35 cellular contexts compared by ENCODE assay signal in the genomic region with DNA sequence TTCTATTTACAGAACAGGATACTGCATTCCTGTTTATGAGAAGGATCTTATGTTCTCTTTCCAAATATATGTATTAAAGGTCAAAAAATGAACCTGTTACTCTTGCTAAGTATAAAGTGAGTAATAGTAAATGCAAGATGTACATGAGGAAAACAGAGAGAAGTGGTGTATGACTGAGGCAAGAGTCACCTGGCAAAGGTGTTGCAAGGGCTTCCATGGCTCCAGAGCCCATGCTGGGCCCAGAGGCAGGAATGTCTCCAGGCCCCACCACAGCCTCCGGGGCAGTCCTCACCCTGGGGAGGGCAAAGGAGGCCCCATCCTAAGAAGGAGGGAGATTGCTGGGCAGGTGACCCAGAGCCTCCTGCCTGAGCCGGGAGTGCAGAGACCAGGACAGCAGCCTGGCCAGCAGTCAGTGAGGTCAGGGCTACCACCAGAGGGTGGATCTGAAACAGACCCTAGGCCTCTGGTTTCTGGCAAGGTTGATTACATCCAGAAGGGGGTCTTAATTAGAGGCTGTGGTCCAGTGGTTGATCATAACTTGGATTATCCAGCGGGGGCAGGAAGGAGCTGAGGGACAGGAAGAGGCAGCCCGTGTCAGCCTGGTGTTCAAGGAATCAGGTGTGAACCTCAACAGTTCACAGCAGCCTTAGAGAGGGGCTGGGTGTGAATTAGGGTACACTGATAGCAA. TPM values are rescaled to one million over a fixed set of nuclear protein-coding genes. Genes with fewer than 3 reads are reported as not detected.
DNase-seq lines count a peak whose midpoint lies in the region; ATAC-seq and TF ChIP-seq lines count a peak whose summit lies in the region.
"Had no signal": no experiment of that assay in that cellular context is flagged by ENCODE, and none has a peak within 500 bp of the region (broad histone marks: within the 10 kb centered on the region; RNA-seq: fewer than 3 reads in every experiment).

No MANE protein-coding gene starts in this region.

- H3K36me3 Mint-ChIP-seq in HFFc6 (ENCODE audit: low read depth), result peaks cover 4% of the 10 kb centered on the region; the same call in 1 of the 2 replicates
- H3K36me3 Mint-ChIP-seq in chondrocyte (ENCODE audit: low read depth), result no peaks in the 10 kb centered on the region
- no peaks in the 10 kb centered on the region for H3K36me3 Mint-ChIP-seq in activated CD8-positive, alpha-beta T cell treated with anti-CD3 and anti-CD28 coated beads, Interleukin-2, amount 10 ng/mL, durations not matched to agents 7 days and 5 days (ENCODE audit: low read depth)
- H3K36me3 Mint-ChIP-seq: activated naive CD8-positive, alpha-beta T cell treated with anti-CD3 and anti-CD28 coated beads for 36 hours; naive B cell had no signal

- H3K27ac Mint-ChIP-seq in HFFc6 (peak overlapping the region; percentile 68), chondrocyte (ENCODE audit: unreplicated experiment) (peak overlapping the region; percentile 69)
- H3K27ac Mint-ChIP-seq in activated CD8-positive, alpha-beta T cell treated with anti-CD3 and anti-CD28 coated beads, Interleukin-2, amount 10 ng/mL, durations not matched to agents 7 days and 5 days, result no peak overlapping the region
- H3K27ac Mint-ChIP-seq: activated B cell treated with CpG ODN at 0.5 μM for 24 hours; activated naive CD8-positive, alpha-beta T cell treated with anti-CD3 and anti-CD28 coated beads for 36 hours; activated T-cell treated with anti-CD3 and anti-CD28 coated beads, Interleukin-2, amount 50 U/mL, for 24 hours; effector memory CD8-positive, alpha-beta T cell; naive B cell had no signal

- H3K4me1 Mint-ChIP-seq in HFFc6 (ENCODE audit: low read depth), result peaks cover 48% of the 10 kb centered on the region
- peaks cover 43% of the 10 kb centered on the region for H3K4me1 Mint-ChIP-seq in chondrocyte (ENCODE audit: low read depth)
- no peaks in the 10 kb centered on the region for H3K4me1 Mint-ChIP-seq in activated CD8-positive, alpha-beta T cell treated with anti-CD3 and anti-CD28 coated beads, Interleukin-2, amount 10 ng/mL, durations not matched to agents 7 days and 5 days (ENCODE audit: low read depth)
- H3K4me1 Mint-ChIP-seq: activated B cell treated with CpG ODN at 0.5 μM for 24 hours; activated naive CD8-positive, alpha-beta T cell treated with anti-CD3 and anti-CD28 coated beads for 36 hours; naive B cell had no signal

- BruUV-seq in Panc1 (replicated peaks; lab: Mats Ljungman, UMichigan), result no TSS peak

- intact Hi-C loops in Panc1 (cut with micrococcal nuclease; ENCODE audit: unreplicated experiment), result no loop called here

- ATAC-seq in Panc1 (no peak), HG03159 (IDR thresholded peaks at IDR 0.05; ENCODE audit: unreplicated experiment) (no peak)
- ATAC-seq in activated CD8-positive, alpha-beta T cell treated with anti-CD3 and anti-CD28 coated beads, Interleukin-2, amount 10 ng/mL, durations not matched to agents 7 days and 5 days, result no peak
- ATAC-seq: effector memory CD8-positive, alpha-beta T cell had no signal

- peak overlapping the region; percentile 63; the same call in 1 of the 2 replicates for H3K27ac ChIP-seq in Panc1 (ENCODE audit: low read length)
- no peak overlapping the region for H3K27ac ChIP-seq in substantia nigra (ENCODE audit: low read depth, low read length, poor library complexity, severe bottlenecking)
- H3K27ac ChIP-seq: BLaER1 treated with 17β-estradiol and CSF1 and Interleukin-3, amounts not matched to agents 10 nM and 100 nM; esophagus squamous epithelium; neutrophil; right atrium auricular region; stomach; tibial artery had no signal

- peaks cover 41% of the 10 kb centered on the region for H3K4me1 ChIP-seq in Panc1 (ENCODE audit: control insufficient read depth, insufficient read depth, low read length)
- peaks cover 23% of the 10 kb centered on the region for H3K4me1 ChIP-seq in skeletal muscle satellite cell (ENCODE audit: control insufficient read depth, insufficient read depth, low read length)
- H3K4me1 ChIP-seq: BLaER1 treated with 17β-estradiol and CSF1 and Interleukin-3, amounts not matched to agents 10 nM and 100 nM; right atrium auricular region; stomach had no signal

- 0 out of 2 replicates have a peak, but pooled peaks have one; percentile 3 for TF ChIP-seq CTCF in HFFc6 (IDR thresholded peaks at IDR 0.05)
- no peak for TF ChIP-seq CTCF in Panc1 (IDR thresholded peaks at IDR 0.05)
- no peak for TF ChIP-seq CTCF in chondrocyte (IDR thresholded peaks at IDR 0.05)

- H3K9me3 ChIP-seq in Panc1 (ENCODE audit: control insufficient read depth, insufficient read depth, low read depth, low read length) (no peaks in the 10 kb centered on the region), skeletal muscle satellite cell (replicated peaks; ENCODE audit: low read length) (no peaks in the 10 kb centered on the region)
- H3K9me3 ChIP-seq: BLaER1 treated with 17β-estradiol and CSF1 and Interleukin-3, amounts not matched to agents 10 nM and 100 nM; esophagus squamous epithelium; neutrophil; right atrium auricular region; stomach; tibial artery had no signal

- CTCF ChIA-PET in Panc1 (lab: Charles Lee), result no interaction called here
- CTCF ChIA-PET in activated CD8-positive, alpha-beta T cell treated with anti-CD3 and anti-CD28 coated beads, Interleukin-2, amount 10 ng/mL, durations not matched to agents 7 days and 5 days (lab: Charles Lee), result no interaction called here

- peak overlapping the region; percentile 71 for H3K4me3 Mint-ChIP-seq in HFFc6
- H3K4me3 Mint-ChIP-seq in chondrocyte (ENCODE audit: unreplicated experiment), result no peak overlapping the region
- H3K4me3 Mint-ChIP-seq in activated CD8-positive, alpha-beta T cell treated with anti-CD3 and anti-CD28 coated beads, Interleukin-2, amount 10 ng/mL, durations not matched to agents 7 days and 5 days, result no peak overlapping the region
- H3K4me3 Mint-ChIP-seq: activated B cell treated with CpG ODN at 0.5 μM for 24 hours; activated naive CD8-positive, alpha-beta T cell treated with anti-CD3 and anti-CD28 coated beads for 36 hours; activated T-cell treated with anti-CD3 and anti-CD28 coated beads, Interleukin-2, amount 50 U/mL, for 24 hours; effector memory CD8-positive, alpha-beta T cell; naive B cell had no signal

- peak overlapping the region; percentile 57 for H3K4me2 ChIP-seq in skeletal muscle satellite cell (ENCODE audit: low read length)
- H3K4me2 ChIP-seq: BLaER1 treated with 17β-estradiol and CSF1 and Interleukin-3, amounts not matched to agents 10 nM and 100 nM had no signal

- no peak for DNase-seq in HFFc6
- no peak for DNase-seq in Panc1 (ENCODE audit: low read depth, low spot score)
- no peak for DNase-seq in chondrocyte (ENCODE audit: low spot score)
- DNase-seq in activated CD8-positive, alpha-beta T cell treated with anti-CD3 and anti-CD28 coated beads, Interleukin-2, amount 10 ng/mL, durations not matched to agents 7 days and 5 days, result no peak
- no peak for DNase-seq in substantia nigra (lab: John Stamatoyannopoulos, UW)
- DNase-seq: activated B cell treated with CpG ODN at 0.5 μM for 24 hours; activated CD4-positive, alpha-beta T cell treated with anti-CD3 and anti-CD28 coated beads, Interleukin-2, amount 50 U/mL, for 1 hour; activated effector memory CD4-positive, alpha-beta T cell treated with anti-CD3 and anti-CD28 coated beads, Interleukin-2, amount 50 U/mL, for 16 hours; activated naive CD8-positive, alpha-beta T cell treated with anti-CD3 and anti-CD28 coated beads for 36 hours; activated T-cell treated with anti-CD3 and anti-CD28 coated beads, Interleukin-2, amount 50 U/mL, for 24 hours; COR-L47; DMS79; effector memory CD8-positive, alpha-beta T cell; esophagus squamous epithelium; GDM1; KBM-7; kidney glomerular epithelial cell; midbrain; naive B cell; NCI-H1105 treated with DMSO at 0.1 percent for 48 hours; NCI-H2029; NCI-H526; NK-92 treated with Interleukin-12 subunit alpha and Interleukin-12 subunit beta, amount 100 ng/mL, for 24 hours; stimulated activated CD4-positive, alpha-beta T cell treated with anti-CD3 and anti-CD28 coated beads, Interleukin-2, amount 100 ng/mL, for 48 hours; stomach; tibial artery had no signal

- in situ Hi-C loops in Panc1 (cut with HindIII; ENCODE audit: low pct_unique_long_range_greater_than_20kb, low sequenced_read_pairs), result no loop called here

- H3K9me3 Mint-ChIP-seq in HFFc6 (no peaks in the 10 kb centered on the region), chondrocyte (ENCODE audit: low read depth) (no peaks in the 10 kb centered on the region)
- no peaks in the 10 kb centered on the region for H3K9me3 Mint-ChIP-seq in activated CD8-positive, alpha-beta T cell treated with anti-CD3 and anti-CD28 coated beads, Interleukin-2, amount 10 ng/mL, durations not matched to agents 7 days and 5 days (ENCODE audit: insufficient read depth)
- H3K9me3 Mint-ChIP-seq: activated B cell treated with CpG ODN at 0.5 μM for 24 hours; activated naive CD8-positive, alpha-beta T cell treated with anti-CD3 and anti-CD28 coated beads for 36 hours; activated T-cell treated with anti-CD3 and anti-CD28 coated beads, Interleukin-2, amount 50 U/mL, for 24 hours; effector memory CD8-positive, alpha-beta T cell had no signal

- H3K9ac ChIP-seq in skeletal muscle satellite cell (ENCODE audit: low read depth, low read length), result no peak overlapping the region
- H3K9ac ChIP-seq: BLaER1 treated with 17β-estradiol and CSF1 and Interleukin-3, amounts not matched to agents 10 nM and 100 nM had no signal

- no peak overlapping the region for H3K4me3 ChIP-seq in Panc1 (ENCODE audit: low read depth in 2 of 2, low read length in 2 of 2)
- H3K4me3 ChIP-seq in skeletal muscle satellite cell (ENCODE audit: low read length), result no peak overlapping the region
- H3K4me3 ChIP-seq: BLaER1 treated with 17β-estradiol and CSF1 and Interleukin-3, amounts not matched to agents 10 nM and 100 nM; esophagus squamous epithelium; right atrium auricular region; stomach; tibial artery had no signal

- H3K36me3 ChIP-seq in Panc1 (ENCODE audit: control insufficient read depth, insufficient read depth, low read length), result no peaks in the 10 kb centered on the region
- H3K36me3 ChIP-seq in skeletal muscle satellite cell (ENCODE audit: insufficient read depth, low read length), result no peaks in the 10 kb centered on the region
- H3K36me3 ChIP-seq: BLaER1 treated with 17β-estradiol and CSF1 and Interleukin-3, amounts not matched to agents 10 nM and 100 nM; esophagus squamous epithelium; neutrophil; right atrium auricular region; stomach; tibial artery had no signal

- H3K27me3 ChIP-seq in Panc1 (ENCODE audit: control insufficient read depth, insufficient read depth, low read length) (no peaks in the 10 kb centered on the region), skeletal muscle satellite cell (ENCODE audit: control insufficient read depth, insufficient read depth, low read length) (no peaks in the 10 kb centered on the region)
- H3K27me3 ChIP-seq: BLaER1 treated with 17β-estradiol and CSF1 and Interleukin-3, amounts not matched to agents 10 nM and 100 nM; right atrium auricular region had no signal

- H3K27me3 Mint-ChIP-seq in HFFc6 (ENCODE audit: insufficient read depth) (peaks cover 8% of the 10 kb centered on the region), chondrocyte (ENCODE audit: low read depth) (peaks cover 8% of the 10 kb centered on the region)
- peaks cover 10% of the 10 kb centered on the region for H3K27me3 Mint-ChIP-seq in activated CD8-positive, alpha-beta T cell treated with anti-CD3 and anti-CD28 coated beads, Interleukin-2, amount 10 ng/mL, durations not matched to agents 7 days and 5 days (ENCODE audit: low read depth)

- POLR2A ChIA-PET in Panc1 (lab: Charles Lee), result interaction anchor here (0.5 kb wide), 1 partner anchor 90 kb away, joined by 6 read pairs; no protein-coding TSS in a partner anchor
- POLR2A ChIA-PET in activated CD8-positive, alpha-beta T cell treated with anti-CD3 and anti-CD28 coated beads, Interleukin-2, amount 10 ng/mL, durations not matched to agents 7 days and 5 days (lab: Charles Lee), result no interaction called here

RNA-seq across cellular contexts. Expression of a gene that starts 57.3 kb away (rescaled TPM):
- not detected for total RNA-seq in HFFc6 (2021; fragmentation: NEBNext Ultra II Directional; extraction: Animal tissue kit (Norgen Biotek cat#: 25700))
- total RNA-seq in Panc1 (2021; ENCODE audit: unreplicated experiment) (0.15 TPM), chondrocyte (not detected in 3 replicates)
- not detected for polyA plus RNA-seq in Panc1 (2012; ENCODE audit: insufficient read length)
- under 0.01 TPM in 1 of 2 replicates, not detected in the other for total RNA-seq in skeletal muscle satellite cell (2012; rRNA removed)
- total RNA-seq in activated CD8-positive, alpha-beta T cell treated with anti-CD3 and anti-CD28 coated beads, Interleukin-2, amount 10 ng/mL, durations not matched to agents 7 days and 5 days, result not detected
- total RNA-seq: activated B cell treated with CpG ODN at 0.5 μM for 24 hours; activated naive CD8-positive, alpha-beta T cell treated with anti-CD3 and anti-CD28 coated beads for 36 hours; aorta; HT1080; lower leg skin; M059J; right atrium auricular region had no signal
- polyA plus RNA-seq: aorta had no signal
